In genomic region chr13:43934273-43934672, GRCh38 we compare ENCODE assay signal across 26 cellular contexts.
"Had no signal": no experiment of that assay in that cellular context is flagged by ENCODE, and none has a peak within 500 bp of the region (broad histone marks: within the 10 kb centered on the region; RNA-seq: fewer than 3 reads in every experiment).

No MANE protein-coding gene starts in this region.

- H3K4me3 ChIP-seq: dorsolateral prefrontal cortex, esophagus squamous epithelium, hepatocyte, ovary, prostate gland, right atrium auricular region, suprapubic skin, tibial nerve had no signal

- H3K9me3 Mint-ChIP-seq: activated naive CD8-positive, alpha-beta T cell treated with anti-CD3 and anti-CD28 coated beads, Interleukin-2, amount 50 U/mL, for 24 hours; activated T-helper 1 cell treated with anti-CD3 and anti-CD28 coated beads, Interleukin-12 subunit alpha, Interleukin-12 subunit beta, Interleukin-2, Interleukin-4 antibody, amounts not matched to agents 30 ng/mL and 10 ng/mL and 1 ng/mL, durations not matched to agents 14 hours and 24 hours and 36 hours; central memory CD8-positive, alpha-beta T cell; immature natural killer cell; natural killer cell; stimulated activated naive CD8-positive, alpha-beta T cell treated with anti-CD3 and anti-CD28 coated beads, Interleukin-15, Interleukin-2, amounts not matched to agents 100 ng/mL and 50 ng/mL, for 24 hours had no signal

- H3K27me3 ChIP-seq: brain microvascular endothelial cell, dorsolateral prefrontal cortex, esophagus squamous epithelium, hepatocyte, ovary, right atrium auricular region, suprapubic skin, tibial nerve had no signal

- H3K36me3 Mint-ChIP-seq: immature natural killer cell, natural killer cell had no signal

- H2AFZ ChIP-seq: hepatocyte had no signal

- DNase-seq: activated CD4-positive, alpha-beta T cell treated with anti-CD3 and anti-CD28 coated beads for 48 hours; activated CD8-positive, alpha-beta T cell treated with anti-CD3 and anti-CD28 coated beads, Interleukin-2, amount 10 ng/mL, durations not matched to agents 7 days and 5 days; activated gamma-delta T cell; activated naive CD4-positive, alpha-beta T cell treated with anti-CD3 and anti-CD28 coated beads, Interleukin-2, amount 50 U/mL, for 16 hours; activated naive CD8-positive, alpha-beta T cell treated with anti-CD3 and anti-CD28 coated beads, Interleukin-2, amount 50 U/mL, for 24 hours; aorta; brain microvascular endothelial cell; dorsolateral prefrontal cortex; esophagus squamous epithelium; foreskin melanocyte; immature natural killer cell; left ventricle myocardium superior; midbrain; natural killer cell; ovary; stimulated activated CD4-positive, alpha-beta T cell treated with anti-CD3 and anti-CD28 coated beads, Interleukin-4, amount 100 ng/mL, for 4 hours; T-helper 17 cell had no signal

- ATAC-seq: activated CD8-positive, alpha-beta T cell treated with anti-CD3 and anti-CD28 coated beads, Interleukin-2, amount 10 ng/mL, durations not matched to agents 7 days and 5 days; activated naive CD8-positive, alpha-beta T cell treated with anti-CD3 and anti-CD28 coated beads, Interleukin-2, amount 50 U/mL, for 24 hours; left ventricle myocardium superior; natural killer cell; T-helper 17 cell had no signal

- H3K79me2 ChIP-seq: hepatocyte had no signal

- H3K27ac Mint-ChIP-seq: activated CD8-positive, alpha-beta T cell treated with anti-CD3 and anti-CD28 coated beads, Interleukin-2, amount 10 ng/mL, durations not matched to agents 7 days and 5 days; activated naive CD8-positive, alpha-beta T cell treated with anti-CD3 and anti-CD28 coated beads, Interleukin-2, amount 50 U/mL, for 24 hours; activated T-helper 1 cell treated with anti-CD3 and anti-CD28 coated beads, Interleukin-12 subunit alpha, Interleukin-12 subunit beta, Interleukin-2, Interleukin-4 antibody, amounts not matched to agents 30 ng/mL and 10 ng/mL and 1 ng/mL, durations not matched to agents 14 hours and 24 hours and 36 hours; immature natural killer cell; natural killer cell; stimulated activated naive CD8-positive, alpha-beta T cell treated with anti-CD3 and anti-CD28 coated beads, Interleukin-15, Interleukin-2, amounts not matched to agents 100 ng/mL and 50 ng/mL, for 24 hours; T-helper 17 cell had no signal

- H3K4me1 Mint-ChIP-seq: activated naive CD8-positive, alpha-beta T cell treated with anti-CD3 and anti-CD28 coated beads, Interleukin-2, amount 50 U/mL, for 24 hours; central memory CD8-positive, alpha-beta T cell; immature natural killer cell; natural killer cell; T-helper 17 cell had no signal

- H3K27ac ChIP-seq: brain microvascular endothelial cell, dorsolateral prefrontal cortex, esophagus squamous epithelium, hepatocyte, ovary, prostate gland, right atrium auricular region, suprapubic skin, tibial nerve had no signal

- FAIRE-seq: colon had no signal

- H3K9me3 ChIP-seq: esophagus squamous epithelium, ovary, prostate gland, suprapubic skin had no signal

- H3K4me1 ChIP-seq: prostate gland had no signal

- H3K4me3 Mint-ChIP-seq: activated CD8-positive, alpha-beta T cell treated with anti-CD3 and anti-CD28 coated beads, Interleukin-2, amount 10 ng/mL, durations not matched to agents 7 days and 5 days; activated naive CD8-positive, alpha-beta T cell treated with anti-CD3 and anti-CD28 coated beads, Interleukin-2, amount 50 U/mL, for 24 hours; activated T-helper 1 cell treated with anti-CD3 and anti-CD28 coated beads, Interleukin-12 subunit alpha, Interleukin-12 subunit beta, Interleukin-2, Interleukin-4 antibody, amounts not matched to agents 30 ng/mL and 10 ng/mL and 1 ng/mL, durations not matched to agents 14 hours and 24 hours and 36 hours; central memory CD8-positive, alpha-beta T cell; immature natural killer cell; natural killer cell; stimulated activated naive CD8-positive, alpha-beta T cell treated with anti-CD3 and anti-CD28 coated beads, Interleukin-15, Interleukin-2, amounts not matched to agents 100 ng/mL and 50 ng/mL, for 24 hours; T-helper 17 cell had no signal

- H3K4me2 ChIP-seq: hepatocyte had no signal

- H3K36me3 ChIP-seq: brain microvascular endothelial cell, esophagus squamous epithelium, ovary, prostate gland, right atrium auricular region, suprapubic skin, tibial nerve had no signal
